Comparison of ENCODE assay signal across 8 cellular contexts in the genomic region with DNA sequence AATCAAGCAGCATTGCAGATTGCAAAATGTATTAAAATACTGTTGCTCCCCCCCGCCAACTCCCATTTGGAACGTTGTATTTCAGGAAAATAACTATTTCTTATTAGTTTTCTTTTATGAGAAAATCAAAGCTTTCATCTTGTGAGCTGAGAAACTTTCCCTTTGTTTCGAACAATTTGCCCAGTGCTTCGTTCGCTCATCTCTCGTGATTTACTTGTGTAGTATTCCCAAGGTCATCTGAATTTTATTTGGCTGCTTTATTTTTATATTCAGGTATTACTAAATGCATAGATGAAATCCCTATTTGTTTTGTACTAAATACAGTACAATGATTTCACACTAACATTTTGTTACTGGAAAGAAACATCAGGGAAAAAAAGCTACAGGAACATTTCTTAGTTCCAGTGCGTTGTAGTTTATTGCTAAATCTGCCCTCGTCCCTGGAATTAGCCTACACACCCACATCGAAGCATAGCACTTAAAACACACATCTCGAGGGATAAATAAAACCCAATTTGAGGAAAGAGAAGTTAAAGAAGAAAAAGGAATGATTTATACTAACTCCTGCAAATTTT. TPM values are rescaled to one million over a fixed set of nuclear protein-coding genes. Genes with fewer than 3 reads are reported as not detected.
DNase-seq lines count a peak whose midpoint lies in the region; TF ChIP-seq lines count a peak whose summit lies in the region.

No MANE protein-coding gene starts in this region.

- in situ Hi-C loops in GM13977 (cut with MboI; ENCODE audit: low pct_unique_long_range_greater_than_20kb, low sequenced_read_pairs, unreplicated experiment), result no loop called here

- peak overlapping the region; percentile 98 for H2AFZ ChIP-seq in neural progenitor cell (replicated peaks)

- no peaks in the 10 kb centered on the region for H3K4me1 ChIP-seq in neural progenitor cell

- H3K27ac ChIP-seq in neural progenitor cell, result no peak overlapping the region

- H3K27me3 Mint-ChIP-seq in neural progenitor cell (ENCODE audit: insufficient read depth, low read depth), result peaks cover 8% of the 10 kb centered on the region

- H3K27ac Mint-ChIP-seq in neural progenitor cell, result peak overlapping the region; percentile 99

- DNase-seq in NCI-H1417 (lab: John Stamatoyannopoulos, UW) (peak; percentile 27 to 73 (median 49)), NCI-H1417 treated with DMSO at 0.1 percent for 48 hours (lab: John Stamatoyannopoulos, UW) (no peak), RKO (ENCODE audit: low spot score) (peak; percentile 19), epithelial cell of esophagus (ENCODE audit: low read depth) (no peak), neural progenitor cell (ENCODE audit: low spot score) (no peak), NCI-H2196 treated with DMSO at 0.1 percent for 48 hours (lab: John Stamatoyannopoulos, UW; ENCODE audit: unreplicated experiment) (no peak), occipital lobe (lab: John Stamatoyannopoulos, UW) (no peak), GM13977 (ENCODE audit: low spot score) (no peak)

- H3K4me1 Mint-ChIP-seq in neural progenitor cell, result peaks cover 11% of the 10 kb centered on the region

- H3K36me3 ChIP-seq in neural progenitor cell, result no peaks in the 10 kb centered on the region

- no peaks in the 10 kb centered on the region for H3K9me3 ChIP-seq in neural progenitor cell (ENCODE audit: low read depth)

- H3K4me3 ChIP-seq in epithelial cell of esophagus (ENCODE audit: low read length) (peak overlapping the region; percentile 72), neural progenitor cell (peak overlapping the region; percentile 89)

- H3K36me3 Mint-ChIP-seq in neural progenitor cell, result peaks cover 4% of the 10 kb centered on the region

- H3K9me3 Mint-ChIP-seq in neural progenitor cell, result peaks cover 4% of the 10 kb centered on the region

- no peak for TF ChIP-seq CTCF in epithelial cell of esophagus (IDR thresholded peaks at IDR 0.05; ENCODE audit: insufficient read depth, low read depth, low read length, missing control alignments)
- no peak for TF ChIP-seq CTCF in neural progenitor cell (IDR thresholded peaks at IDR 0.05)
- TF ChIP-seq CTCF in GM13977 (IDR thresholded peaks at IDR 0.05; ENCODE audit: extremely low read depth, insufficient read depth, missing control alignments), result no peak

- peaks cover 7% of the 10 kb centered on the region for H3F3A ChIP-seq in neural progenitor cell (ENCODE audit: low read depth)

- no peaks in the 10 kb centered on the region for H3K79me2 ChIP-seq in neural progenitor cell (ENCODE audit: low read depth)

- H4K20me1 ChIP-seq in neural progenitor cell (ENCODE audit: low read depth), result no peaks in the 10 kb centered on the region

- H3K4me3 Mint-ChIP-seq in neural progenitor cell, result peak overlapping the region; percentile 91

- peak overlapping the region; percentile 83 for H3K4me2 ChIP-seq in neural progenitor cell

- peaks cover 12% of the 10 kb centered on the region for H3K27me3 ChIP-seq in neural progenitor cell

- H3K9ac ChIP-seq in neural progenitor cell, result no peak overlapping the region

RNA-seq across cellular contexts. Expression of a gene that starts 12.0 kb away (rescaled TPM):
- not detected in 2 replicates for total RNA-seq in neural progenitor cell (ENCODE audit: low replicate concordance)
- not detected for total RNA-seq in occipital lobe

Comparison
In these comparisons a context has a peak if more than half of its experiments do, and no peak if none do; other contexts are left out.
1. DNase-seq: peak in NCI-H1417 (3 of 3) and RKO (single experiment); none in NCI-H1417 treated with DMSO at 0.1 percent for 48 hours (single experiment), epithelial cell of esophagus (single experiment), neural progenitor cell (single experiment), NCI-H2196 treated with DMSO at 0.1 percent for 48 hours (single experiment), occipital lobe (single experiment) and GM13977 (single experiment).